31 cellular contexts compared by ENCODE assay signal in genomic region chr10:73841526-73842285, GRCh38. TPM values are rescaled to one million over a fixed set of nuclear protein-coding genes. Genes with fewer than 3 reads are reported as not detected.
A peak's percentile ranks its signal among the peaks of the same experiment; 100 is the strongest.
DNase-seq lines count a peak whose midpoint lies in the region; ATAC-seq, FAIRE-seq and TF ChIP-seq lines count a peak whose summit lies in the region.
"Had no signal": no experiment of that assay in that cellular context is flagged by ENCODE, and none has a peak within 500 bp of the region (broad histone marks: within the 10 kb centered on the region; RNA-seq: fewer than 3 reads in every experiment).

No MANE protein-coding gene starts in this region.

- no peaks in the 10 kb centered on the region for H4K20me1 ChIP-seq in HepG2 (ENCODE audit: insufficient read depth, low read length)

- no peaks in the 10 kb centered on the region for H3K36me3 Mint-ChIP-seq in glutamatergic neuron (ENCODE audit: unreplicated experiment)

- peaks cover 3% of the 10 kb centered on the region for H3K9me3 Mint-ChIP-seq in glutamatergic neuron (ENCODE audit: unreplicated experiment)
- H3K9me3 Mint-ChIP-seq: activated CD4-positive, alpha-beta T cell treated with anti-CD3 and anti-CD28 coated beads, Interleukin-2, amount 10 ng/mL, durations not matched to agents 24 days and 14 days; activated T-cell treated with anti-CD3 and anti-CD28 coated beads, Interleukin-2, amount 50 U/mL, for 72 hours; CD8-positive, alpha-beta memory T cell; stimulated activated naive CD8-positive, alpha-beta T cell treated with anti-CD3 and anti-CD28 coated beads, Interleukin-15, amount 100 ng/mL, for 72 hours had no signal

- no peak overlapping the region for H3K4me3 Mint-ChIP-seq in glutamatergic neuron (ENCODE audit: unreplicated experiment)
- H3K4me3 Mint-ChIP-seq: activated CD4-positive, alpha-beta T cell treated with anti-CD3 and anti-CD28 coated beads, Interleukin-2, amount 10 ng/mL, durations not matched to agents 24 days and 14 days; activated CD8-positive, alpha-beta memory T cell treated with anti-CD3 and anti-CD28 coated beads, Interleukin-2, amount 10 ng/mL, durations not matched to agents 7 days and 5 days; activated T-cell treated with anti-CD3 and anti-CD28 coated beads, Interleukin-2, amount 50 U/mL, for 72 hours; B cell; CD8-positive, alpha-beta memory T cell; stimulated activated naive CD8-positive, alpha-beta T cell treated with anti-CD3 and anti-CD28 coated beads, Interleukin-15, amount 100 ng/mL, for 72 hours had no signal

- H3K27me3 ChIP-seq in HepG2 (ENCODE audit: control insufficient read depth in 1 of 2, insufficient read depth in 2 of 2, low read length in 2 of 2) (no peaks in the 10 kb centered on the region), right lobe of liver (no peaks in the 10 kb centered on the region)
- H3K27me3 ChIP-seq: MG63, tibial artery had no signal

- intact Hi-C loops in HepG2 (cut with micrococcal nuclease; ENCODE audit: unreplicated experiment) (no loop called here), right lobe of liver (cut with DNase I) (no loop called here), kidney (cut with DNase I) (no loop called here)

- POLR2A ChIA-PET in HepG2 (lab: Yijun Ruan, JAX): interaction anchor here (1.9 to 2.1 kb wide), 2 partner anchors 32 to 33 kb away, joined by 23 read pairs; partner anchors contain the start of gene CAMK2G

- H3K36me3 ChIP-seq in HepG2 (replicated peaks in 1 of 2; ENCODE audit: control insufficient read depth in 1 of 2, insufficient read depth in 2 of 2, low read length in 2 of 2) (peaks cover 6 to 35% of the 10 kb centered on the region in 2 experiments), right lobe of liver (peaks cover 0 to 7% (median 4%) of the 10 kb centered on the region in 4 donors), kidney (ENCODE audit: control insufficient read depth in 1 of 2, insufficient read depth in 2 of 2, low read length in 2 of 2) (peaks cover 25 to 54% of the 10 kb centered on the region in 2 donors)

- no peaks in the 10 kb centered on the region for H3K9me3 ChIP-seq in HepG2 (ENCODE audit: low read length)
- no peaks in the 10 kb centered on the region for H3K9me3 ChIP-seq in right lobe of liver
- no peaks in the 10 kb centered on the region for H3K9me3 ChIP-seq in kidney (ENCODE audit: control insufficient read depth in 1 of 2, low read length in 2 of 2)
- H3K9me3 ChIP-seq: left ventricle myocardium inferior, MG63, tibial artery had no signal

- TF ChIP-seq EP300 in HepG2 (IDR thresholded peaks at IDR 0.05; ENCODE audit: low read depth in 2 of 2, low read length in 2 of 2) (no peak), HepG2 (CRISPR knock-in tag; IDR thresholded peaks at IDR 0.05; ENCODE audit: borderline replicate concordance) (no peak)

- ATAC-seq in HepG2: no peak
- ATAC-seq in right lobe of liver: no peak
- ATAC-seq: activated CD8-positive, alpha-beta memory T cell treated with anti-CD3 and anti-CD28 coated beads, Interleukin-2, amount 10 ng/mL, durations not matched to agents 7 days and 5 days; activated T-cell treated with anti-CD3 and anti-CD28 coated beads, Interleukin-2, amount 50 U/mL, for 72 hours; stimulated activated naive CD8-positive, alpha-beta T cell treated with anti-CD3 and anti-CD28 coated beads, Interleukin-15, amount 100 ng/mL, for 72 hours had no signal

- no peak overlapping the region for H3K4me3 ChIP-seq in HepG2 (replicated peaks in 1 of 3; ENCODE audit: insufficient read depth in 1 of 3, low read depth in 2 of 3, low read length in 3 of 3)
- no peak overlapping the region for H3K4me3 ChIP-seq in right lobe of liver
- H3K4me3 ChIP-seq in choroid plexus epithelial cell (ENCODE audit: low read depth, low read length): no peak overlapping the region
- no peak overlapping the region for H3K4me3 ChIP-seq in kidney (ENCODE audit: low read length in 2 of 2)
- H3K4me3 ChIP-seq: left ventricle myocardium inferior, MG63, skin epidermis, tibial artery had no signal

- peaks cover 59% of the 10 kb centered on the region for H3K4me1 ChIP-seq in HepG2 (ENCODE audit: insufficient read depth, low read length)
- H3K4me1 ChIP-seq in right lobe of liver: peaks cover 0 to 36% (median 14%) of the 10 kb centered on the region in 4 donors
- no peaks in the 10 kb centered on the region for H3K4me1 ChIP-seq in kidney (ENCODE audit: control insufficient read depth in 1 of 2, insufficient read depth in 1 of 2, low read depth in 1 of 2, low read length in 2 of 2)
- H3K4me1 ChIP-seq: left ventricle myocardium inferior had no signal

- BruUV-seq in HepG2 (replicated peaks; lab: Mats Ljungman, UMichigan): no TSS peak

- no peaks in the 10 kb centered on the region for H3K4me1 Mint-ChIP-seq in glutamatergic neuron (ENCODE audit: low read depth, unreplicated experiment)
- H3K4me1 Mint-ChIP-seq: activated CD4-positive, alpha-beta T cell treated with anti-CD3 and anti-CD28 coated beads, Interleukin-2, amount 10 ng/mL, durations not matched to agents 24 days and 14 days; activated CD8-positive, alpha-beta memory T cell treated with anti-CD3 and anti-CD28 coated beads, Interleukin-2, amount 10 ng/mL, durations not matched to agents 7 days and 5 days; B cell; CD8-positive, alpha-beta memory T cell; stimulated activated naive CD8-positive, alpha-beta T cell treated with anti-CD3 and anti-CD28 coated beads, Interleukin-15, amount 100 ng/mL, for 72 hours had no signal

- H3K4me2 ChIP-seq in HepG2 (ENCODE audit: low read depth, low read length): peak overlapping the region; percentile 74; the same call in 1 of the 2 replicates

- in situ Hi-C loops in HepG2 (cut with HindIII; ENCODE audit: extremely low pct_ligation_motif_present, low pct_unique_long_range_greater_than_20kb): no loop called here

- peaks cover 3% of the 10 kb centered on the region for H3K27me3 Mint-ChIP-seq in glutamatergic neuron (ENCODE audit: unreplicated experiment)
- H3K27me3 Mint-ChIP-seq: activated CD4-positive, alpha-beta T cell treated with anti-CD3 and anti-CD28 coated beads, Interleukin-2, amount 10 ng/mL, durations not matched to agents 24 days and 14 days; activated CD8-positive, alpha-beta memory T cell treated with anti-CD3 and anti-CD28 coated beads, Interleukin-2, amount 10 ng/mL, durations not matched to agents 7 days and 5 days; B cell; CD8-positive, alpha-beta memory T cell; stimulated activated naive CD8-positive, alpha-beta T cell treated with anti-CD3 and anti-CD28 coated beads, Interleukin-15, amount 100 ng/mL, for 72 hours had no signal

- no peak for TF ChIP-seq POLR2A in HepG2 (IDR thresholded peaks at IDR 0.05; ENCODE audit: insufficient read depth in 1 of 2, low read depth in 2 of 2, low read length in 2 of 2)
- no peak for TF ChIP-seq POLR2A in right lobe of liver (IDR thresholded peaks at IDR 0.05)

- DNase-seq in HepG2 (ENCODE audit: low spot score) (no peak), right lobe of liver (no peak), choroid plexus epithelial cell (ENCODE audit: low read depth) (peak; percentile 25), glutamatergic neuron (no peak), stromal cell of bone marrow (ENCODE audit: low read depth) (peak; percentile 14), SHP77 treated with DMSO at 0.1 percent for 48 hours (lab: John Stamatoyannopoulos, UW) (no peak), activated gamma-delta T cell (lab: John Stamatoyannopoulos, UW) (no peak), kidney (no peak)
- DNase-seq: 8988T; activated CD4-positive, alpha-beta T cell treated with anti-CD3 and anti-CD28 coated beads, Interleukin-2, amount 10 ng/mL, durations not matched to agents 24 days and 14 days; activated CD8-positive, alpha-beta memory T cell treated with anti-CD3 and anti-CD28 coated beads, Interleukin-2, amount 10 ng/mL, durations not matched to agents 7 days and 5 days; activated naive CD4-positive, alpha-beta T cell treated with anti-CD3 and anti-CD28 coated beads, Interleukin-2, amount 50 U/mL, for 16 hours; activated T-cell treated with anti-CD3 and anti-CD28 coated beads, Interleukin-2, amount 50 U/mL, for 72 hours; anterior cingulate cortex; CD8-positive, alpha-beta memory T cell; effector CD8-positive, alpha-beta T cell; erythroblast; left ventricle myocardium inferior; MG63; NCI-H1417 treated with DMSO at 0.1 percent for 48 hours; NCI-H446 treated with DMSO at 0.1 percent for 48 hours; occipital lobe; OCI-M1; Right ventricle myocardium superior; stimulated activated naive CD8-positive, alpha-beta T cell treated with anti-CD3 and anti-CD28 coated beads, Interleukin-15, amount 100 ng/mL, for 72 hours; tibial artery had no signal

- TF ChIP-seq CTCF in HepG2 (CRISPR knock-in tag; IDR thresholded peaks at IDR 0.05): no peak
- no peak for TF ChIP-seq CTCF in right lobe of liver (IDR thresholded peaks at IDR 0.05)
- no peak for TF ChIP-seq CTCF in choroid plexus epithelial cell (conservative IDR thresholded peaks at IDR 0.05; ENCODE audit: low read depth, low read length)
- TF ChIP-seq CTCF in glutamatergic neuron (IDR thresholded peaks at IDR 0.05; ENCODE audit: partially characterized antibody, unreplicated experiment): no peak
- no peak for TF ChIP-seq CTCF in kidney (IDR thresholded peaks at IDR 0.05; ENCODE audit: borderline replicate concordance, extremely low read depth, insufficient read depth)

- FAIRE-seq in HepG2 (lab: Jason Lieb, UNC) (no peak), kidney (lab: Jason Lieb, UNC) (no peak)
- FAIRE-seq: bronchial epithelial cell, colon, H54 had no signal

- H2AFZ ChIP-seq in HepG2 (ENCODE audit: low read length): no peak overlapping the region

- H3K9ac ChIP-seq in HepG2 (ENCODE audit: insufficient read depth, low read depth, low read length) (no peak overlapping the region), kidney (ENCODE audit: low read length in 2 of 2) (no peak overlapping the region)

- CTCF ChIA-PET in HepG2 (lab: Yijun Ruan, JAX; ENCODE audit: low intra/inter-chr PET ratio, low total read pairs): no interaction called here

- 95% methylated on average over 9 of the region's 9 CpGs for WGBS in HepG2 (ENCODE audit: low lambda C conversion rate)
- WGBS in right lobe of liver (ENCODE audit: insufficient coverage, low coverage, low lambda C conversion rate, missing lambda C conversion rate): 91% methylated on average over 2 of the region's 9 CpGs

- H3K27ac ChIP-seq in HepG2 (ENCODE audit: extremely low read length, insufficient read depth, low read length): peak overlapping the region; percentile 98
- H3K27ac ChIP-seq in right lobe of liver: peak overlapping the region in 1 of 3 donors; percentile 16
- H3K27ac ChIP-seq in kidney (ENCODE audit: low read depth in 2 of 2, low read length in 2 of 2): no peak overlapping the region
- H3K27ac ChIP-seq: left ventricle myocardium inferior, tibial artery had no signal

- TF ChIP-seq RAD21 in HepG2 (CRISPR knock-in tag; IDR thresholded peaks at IDR 0.05): no peak

- H3K27ac Mint-ChIP-seq in glutamatergic neuron (ENCODE audit: unreplicated experiment): peak overlapping the region; percentile 34
- H3K27ac Mint-ChIP-seq: activated CD4-positive, alpha-beta T cell treated with anti-CD3 and anti-CD28 coated beads, Interleukin-2, amount 10 ng/mL, durations not matched to agents 24 days and 14 days; activated CD8-positive, alpha-beta memory T cell treated with anti-CD3 and anti-CD28 coated beads, Interleukin-2, amount 10 ng/mL, durations not matched to agents 7 days and 5 days; activated T-cell treated with anti-CD3 and anti-CD28 coated beads, Interleukin-2, amount 50 U/mL, for 72 hours; B cell had no signal

- no peaks in the 10 kb centered on the region for H3K79me2 ChIP-seq in HepG2 (ENCODE audit: insufficient read depth, low read length)

RNA-seq across cellular contexts. Expression of gene NDST2, which starts 30.3 kb away (rescaled TPM):
- total RNA-seq in HepG2 (2016; rRNA removed; fragmentation: Illumina TruSeq; extraction: Trizol) (5.6 and 10.7 TPM in 2 replicates), right lobe of liver (10 to 100 TPM in 5 of 6 experiments, 1 to 10 TPM in 1; 9.5 to 14.8 (median 12.2) TPM), glutamatergic neuron (ENCODE audit: unreplicated experiment) (34.4 TPM), kidney (42.6 TPM)
- 16.0 and 17.7 TPM in 2 replicates for total RNA-seq in HepG2 (2016; cell fraction: cytosol; rRNA removed; fragmentation: Illumina TruSeq; extraction: Trizol; ENCODE audit: low read depth)
- total RNA-seq in HepG2 (2016; cell fraction: insoluble cytoplasmic fraction; rRNA removed; fragmentation: Illumina TruSeq; extraction: Trizol): 5.8 and 12.0 TPM in 2 replicates
- 14.8 and 15.7 TPM in 2 replicates for total RNA-seq in HepG2 (2016; cell fraction: membrane; rRNA removed; fragmentation: Illumina TruSeq; extraction: Trizol)
- 12.9 and 13.7 TPM in 2 replicates for total RNA-seq in HepG2 (2016; cell fraction: nucleus; rRNA removed; fragmentation: Illumina TruSeq; extraction: Trizol)
- polyA plus RNA-seq in HepG2 (2011; rRNA removed) (25.5 and 30.1 TPM in 2 replicates), kidney (ENCODE audit: insufficient read depth, low read depth, low replicate concordance) (11.7 TPM)
- polyA plus RNA-seq in HepG2 (2011; cell fraction: cytosol; rRNA removed): 15.0 and 15.4 TPM in 2 replicates
- 56.8 and 69.5 TPM in 2 replicates for polyA plus RNA-seq in HepG2 (2011; cell fraction: nucleus; rRNA removed)
- 12.6 and 13.9 TPM in 2 replicates for polyA plus RNA-seq in HepG2 (2012)
- polyA plus RNA-seq in HepG2 (2016; cell fraction: cytosol; fragmentation: Illumina TruSeq; extraction: Trizol; ENCODE audit: low read depth): 16.0 and 16.1 TPM in 2 replicates
- polyA plus RNA-seq in HepG2 (2016; cell fraction: insoluble cytoplasmic fraction; fragmentation: Illumina TruSeq; extraction: Trizol; ENCODE audit: low read depth): 6.2 and 6.4 TPM in 2 replicates
- 9.1 and 12.0 TPM in 2 replicates for polyA plus RNA-seq in HepG2 (2016; cell fraction: membrane; fragmentation: Illumina TruSeq; extraction: Trizol; ENCODE audit: low read depth)
- 24.6 and 30.8 TPM in 2 replicates for polyA plus RNA-seq in HepG2 (2016; cell fraction: nucleus; fragmentation: Illumina TruSeq; extraction: Trizol; ENCODE audit: insufficient read depth, low read depth)
- polyA minus RNA-seq in HepG2 (2011; rRNA and poly(A)+ RNA removed; ENCODE audit: low replicate concordance): 20.2 and 41.2 TPM in 2 replicates
- 10.4 and 10.5 TPM in 2 replicates for polyA minus RNA-seq in HepG2 (2011; cell fraction: cytosol; rRNA and poly(A)+ RNA removed)
- polyA minus RNA-seq in HepG2 (2011; cell fraction: nucleus; rRNA and poly(A)+ RNA removed): 55.5 and 70.7 TPM in 2 replicates

RNA-seq across cellular contexts. Expression of gene CAMK2G, which starts 32.6 kb away (rescaled TPM):
- 13.0 and 15.9 TPM in 2 replicates for total RNA-seq in HepG2 (2016; rRNA removed; fragmentation: Illumina TruSeq; extraction: Trizol)
- total RNA-seq in HepG2 (2016; cell fraction: cytosol; rRNA removed; fragmentation: Illumina TruSeq; extraction: Trizol; ENCODE audit: low read depth): 4.7 and 5.8 TPM in 2 replicates
- 10.6 and 15.6 TPM in 2 replicates for total RNA-seq in HepG2 (2016; cell fraction: insoluble cytoplasmic fraction; rRNA removed; fragmentation: Illumina TruSeq; extraction: Trizol)
- 10.3 and 11.5 TPM in 2 replicates for total RNA-seq in HepG2 (2016; cell fraction: membrane; rRNA removed; fragmentation: Illumina TruSeq; extraction: Trizol)
- 16.8 and 19.6 TPM in 2 replicates for total RNA-seq in HepG2 (2016; cell fraction: nucleus; rRNA removed; fragmentation: Illumina TruSeq; extraction: Trizol)
- 18.8 and 19.3 TPM in 2 replicates for polyA plus RNA-seq in HepG2 (2011; rRNA removed)
- polyA plus RNA-seq in HepG2 (2011; cell fraction: cytosol; rRNA removed): 15.0 and 15.2 TPM in 2 replicates
- 53.3 and 57.3 TPM in 2 replicates for polyA plus RNA-seq in HepG2 (2011; cell fraction: nucleus; rRNA removed)
- polyA plus RNA-seq in HepG2 (2012): 10.4 and 10.5 TPM in 2 replicates
- 4.0 TPM in 2 replicates for polyA plus RNA-seq in HepG2 (2016; cell fraction: cytosol; fragmentation: Illumina TruSeq; extraction: Trizol; ENCODE audit: low read depth)
- polyA plus RNA-seq in HepG2 (2016; cell fraction: insoluble cytoplasmic fraction; fragmentation: Illumina TruSeq; extraction: Trizol; ENCODE audit: low read depth): 9.8 and 10.5 TPM in 2 replicates
- 5.7 and 6.7 TPM in 2 replicates for polyA plus RNA-seq in HepG2 (2016; cell fraction: membrane; fragmentation: Illumina TruSeq; extraction: Trizol; ENCODE audit: low read depth)
- 46.0 and 46.5 TPM in 2 replicates for polyA plus RNA-seq in HepG2 (2016; cell fraction: nucleus; fragmentation: Illumina TruSeq; extraction: Trizol; ENCODE audit: insufficient read depth, low read depth)
- polyA minus RNA-seq in HepG2 (2011; rRNA and poly(A)+ RNA removed; ENCODE audit: low replicate concordance): 17.4 and 41.1 TPM in 2 replicates
- polyA minus RNA-seq in HepG2 (2011; cell fraction: cytosol; rRNA and poly(A)+ RNA removed): 7.7 and 8.2 TPM in 2 replicates
- polyA minus RNA-seq in HepG2 (2011; cell fraction: nucleus; rRNA and poly(A)+ RNA removed): 17.5 and 19.6 TPM in 2 replicates
- 10 to 100 TPM in 2 of 6 experiments, 1 to 10 TPM in 4; 8.3 to 10.7 (median 9.4) TPM for total RNA-seq in right lobe of liver
- 25.9 TPM for total RNA-seq in glutamatergic neuron (ENCODE audit: unreplicated experiment)
- 29.1 TPM for total RNA-seq in kidney
- 21.0 TPM for polyA plus RNA-seq in kidney (ENCODE audit: insufficient read depth, low read depth, low replicate concordance)

RNA-seq across cellular contexts. Expression of gene ZSWIM8, which starts 56.3 kb away (rescaled TPM):
- total RNA-seq in HepG2 (2016; rRNA removed; fragmentation: Illumina TruSeq; extraction: Trizol) (21.0 and 39.9 TPM in 2 replicates), right lobe of liver (100 to 1,000 TPM in 1 of 6 experiments, 10 to 100 TPM in 5; 52.2 to 107 (median 77.5) TPM), glutamatergic neuron (ENCODE audit: unreplicated experiment) (165 TPM), kidney (91.8 TPM)
- total RNA-seq in HepG2 (2016; cell fraction: cytosol; rRNA removed; fragmentation: Illumina TruSeq; extraction: Trizol; ENCODE audit: low read depth): 5.7 and 8.2 TPM in 2 replicates
- 13.7 and 36.6 TPM in 2 replicates for total RNA-seq in HepG2 (2016; cell fraction: insoluble cytoplasmic fraction; rRNA removed; fragmentation: Illumina TruSeq; extraction: Trizol)
- 9.3 and 11.2 TPM in 2 replicates for total RNA-seq in HepG2 (2016; cell fraction: membrane; rRNA removed; fragmentation: Illumina TruSeq; extraction: Trizol)
- total RNA-seq in HepG2 (2016; cell fraction: nucleus; rRNA removed; fragmentation: Illumina TruSeq; extraction: Trizol): 35.4 and 47.5 TPM in 2 replicates
- polyA plus RNA-seq in HepG2 (2011; rRNA removed) (98.2 and 142 TPM in 2 replicates), kidney (ENCODE audit: insufficient read depth, low read depth, low replicate concordance) (96.7 TPM)
- polyA plus RNA-seq in HepG2 (2011; cell fraction: cytosol; rRNA removed): 41.1 and 57.3 TPM in 2 replicates
- polyA plus RNA-seq in HepG2 (2011; cell fraction: nucleus; rRNA removed): 505 and 598 TPM in 2 replicates
- polyA plus RNA-seq in HepG2 (2012): 43.3 and 58.7 TPM in 2 replicates
- polyA plus RNA-seq in HepG2 (2016; cell fraction: cytosol; fragmentation: Illumina TruSeq; extraction: Trizol; ENCODE audit: low read depth): 3.7 and 6.8 TPM in 2 replicates
- 21.2 and 30.3 TPM in 2 replicates for polyA plus RNA-seq in HepG2 (2016; cell fraction: insoluble cytoplasmic fraction; fragmentation: Illumina TruSeq; extraction: Trizol; ENCODE audit: low read depth)
- 6.6 and 11.5 TPM in 2 replicates for polyA plus RNA-seq in HepG2 (2016; cell fraction: membrane; fragmentation: Illumina TruSeq; extraction: Trizol; ENCODE audit: low read depth)
- 118 and 128 TPM in 2 replicates for polyA plus RNA-seq in HepG2 (2016; cell fraction: nucleus; fragmentation: Illumina TruSeq; extraction: Trizol; ENCODE audit: insufficient read depth, low read depth)
- polyA minus RNA-seq in HepG2 (2011; rRNA and poly(A)+ RNA removed; ENCODE audit: low replicate concordance): 83.5 and 181 TPM in 2 replicates
- polyA minus RNA-seq in HepG2 (2011; cell fraction: cytosol; rRNA and poly(A)+ RNA removed): 31.5 and 36.5 TPM in 2 replicates
- 64.2 and 73.5 TPM in 2 replicates for polyA minus RNA-seq in HepG2 (2011; cell fraction: nucleus; rRNA and poly(A)+ RNA removed)

RNA-seq across cellular contexts. Expression of gene CHCHD1, which starts 59.9 kb away (rescaled TPM):
- total RNA-seq in HepG2 (2016; rRNA removed; fragmentation: Illumina TruSeq; extraction: Trizol) (71.2 and 91.7 TPM in 2 replicates), right lobe of liver (10 to 100 TPM; 13.0 to 25.1 (median 17.4) TPM), glutamatergic neuron (ENCODE audit: unreplicated experiment) (30.9 TPM), kidney (23.4 TPM)
- 16.2 and 16.7 TPM in 2 replicates for total RNA-seq in HepG2 (2016; cell fraction: cytosol; rRNA removed; fragmentation: Illumina TruSeq; extraction: Trizol; ENCODE audit: low read depth)
- 69.8 and 94.8 TPM in 2 replicates for total RNA-seq in HepG2 (2016; cell fraction: insoluble cytoplasmic fraction; rRNA removed; fragmentation: Illumina TruSeq; extraction: Trizol)
- total RNA-seq in HepG2 (2016; cell fraction: membrane; rRNA removed; fragmentation: Illumina TruSeq; extraction: Trizol): 32.5 and 34.2 TPM in 2 replicates
- total RNA-seq in HepG2 (2016; cell fraction: nucleus; rRNA removed; fragmentation: Illumina TruSeq; extraction: Trizol): 30.4 and 32.6 TPM in 2 replicates
- polyA plus RNA-seq in HepG2 (2011; rRNA removed) (30.6 and 36.9 TPM in 2 replicates), kidney (ENCODE audit: insufficient read depth, low read depth, low replicate concordance) (105 TPM)
- 35.1 and 36.6 TPM in 2 replicates for polyA plus RNA-seq in HepG2 (2011; cell fraction: cytosol; rRNA removed)
- 8.8 and 9.9 TPM in 2 replicates for polyA plus RNA-seq in HepG2 (2011; cell fraction: nucleus; rRNA removed)
- 40.1 and 41.3 TPM in 2 replicates for polyA plus RNA-seq in HepG2 (2012)
- 16.6 and 17.9 TPM in 2 replicates for polyA plus RNA-seq in HepG2 (2016; cell fraction: cytosol; fragmentation: Illumina TruSeq; extraction: Trizol; ENCODE audit: low read depth)
- 90.2 and 95.1 TPM in 2 replicates for polyA plus RNA-seq in HepG2 (2016; cell fraction: insoluble cytoplasmic fraction; fragmentation: Illumina TruSeq; extraction: Trizol; ENCODE audit: low read depth)
- 27.2 and 27.4 TPM in 2 replicates for polyA plus RNA-seq in HepG2 (2016; cell fraction: membrane; fragmentation: Illumina TruSeq; extraction: Trizol; ENCODE audit: low read depth)
- 45.9 and 52.1 TPM in 2 replicates for polyA plus RNA-seq in HepG2 (2016; cell fraction: nucleus; fragmentation: Illumina TruSeq; extraction: Trizol; ENCODE audit: insufficient read depth, low read depth)
- 5.0 and 8.3 TPM in 2 replicates for polyA minus RNA-seq in HepG2 (2011; rRNA and poly(A)+ RNA removed; ENCODE audit: low replicate concordance)
- polyA minus RNA-seq in HepG2 (2011; cell fraction: cytosol; rRNA and poly(A)+ RNA removed): 5.5 TPM in 2 replicates
- 7.7 and 9.1 TPM in 2 replicates for polyA minus RNA-seq in HepG2 (2011; cell fraction: nucleus; rRNA and poly(A)+ RNA removed)

Comparison
In these comparisons a context has a peak if more than half of its experiments do, and no peak if none do; other contexts are left out.
1. DNase-seq: peak in choroid plexus epithelial cell (single experiment) and stromal cell of bone marrow (single experiment); none in HepG2 (single experiment), right lobe of liver (0 of 3), glutamatergic neuron (single experiment), SHP77 treated with DMSO at 0.1 percent for 48 hours (single experiment), activated gamma-delta T cell (single experiment) and kidney (single experiment).